Comparison of ENCODE assay signal across 18 cellular contexts in the genomic region with DNA sequence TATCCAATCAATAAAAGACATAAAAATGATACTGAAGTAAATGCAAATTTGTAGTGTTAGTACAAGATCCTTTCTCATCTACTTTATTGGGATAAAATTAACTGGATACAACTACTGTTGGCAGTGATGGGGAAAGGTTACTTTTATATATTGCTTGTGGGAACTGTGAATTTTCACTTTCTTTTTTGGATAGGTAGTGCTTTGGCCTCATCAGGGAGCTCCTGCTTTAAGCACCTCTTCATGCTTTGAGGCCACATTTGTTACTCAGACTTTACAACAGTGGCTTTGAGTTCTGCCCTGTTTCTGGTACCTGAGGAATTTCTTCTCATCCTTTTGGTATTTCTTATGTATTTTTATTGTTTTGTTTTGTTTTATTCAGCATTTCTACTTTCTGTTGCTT.
DNase-seq lines count a peak whose midpoint lies in the region; ATAC-seq, FAIRE-seq and TF ChIP-seq lines count a peak whose summit lies in the region.
"Had no signal": no experiment of that assay in that cellular context is flagged by ENCODE, and none has a peak within 500 bp of the region (broad histone marks: within the 10 kb centered on the region; RNA-seq: fewer than 3 reads in every experiment).

No MANE protein-coding gene starts in this region.

- CTCF ChIA-PET in HepG2 (lab: Yijun Ruan, JAX; ENCODE audit: low intra/inter-chr PET ratio, low total read pairs) = no interaction called here
- CTCF ChIA-PET in activated naive CD4-positive, alpha-beta T cell treated with anti-CD3 and anti-CD28 coated beads for 36 hours (lab: Charles Lee) = no interaction called here

- H3K27me3 ChIP-seq in HepG2 (ENCODE audit: control insufficient read depth in 1 of 2, insufficient read depth in 2 of 2, low read length in 2 of 2) (no peaks in the 10 kb centered on the region), right lobe of liver (no peaks in the 10 kb centered on the region)
- H3K27me3 ChIP-seq: SJCRH30 had no signal

- no peak for TF ChIP-seq RAD21 in HepG2 (CRISPR knock-in tag; IDR thresholded peaks at IDR 0.05)

- POLR2A ChIA-PET in HepG2 (lab: Yijun Ruan, JAX) = no interaction called here

- H3K4me1 ChIP-seq in HepG2 (ENCODE audit: insufficient read depth, low read length) (no peaks in the 10 kb centered on the region), right lobe of liver (no peaks in the 10 kb centered on the region)
- H3K4me1 ChIP-seq: SJCRH30 had no signal

- H3K4me3 ChIP-seq in HepG2 (replicated peaks in 1 of 3; ENCODE audit: insufficient read depth in 1 of 3, low read depth in 2 of 3, low read length in 3 of 3) (no peak overlapping the region), right lobe of liver (no peak overlapping the region)
- H3K4me3 ChIP-seq: SJCRH30 had no signal

- no TSS peak for BruUV-seq in HepG2 (replicated peaks; lab: Mats Ljungman, UMichigan)

- H3K9me3 Mint-ChIP-seq in activated naive CD4-positive, alpha-beta T cell treated with anti-CD3 and anti-CD28 coated beads for 36 hours = no peaks in the 10 kb centered on the region

- DNase-seq in HepG2 (ENCODE audit: low spot score) = no peak
- no peak for DNase-seq in right lobe of liver
- peak; percentile 31 for DNase-seq in M059J (ENCODE audit: low read depth)
- no peak for DNase-seq in hippocampal formation (lab: John Stamatoyannopoulos, UW)
- no peak for DNase-seq in activated naive CD4-positive, alpha-beta T cell treated with anti-CD3 and anti-CD28 coated beads for 36 hours
- no peak for DNase-seq in posterior vena cava (ENCODE audit: low spot score)
- DNase-seq: CD4-positive, alpha-beta memory T cell; DND-41; GF-D8; H7; NCI-H1436 treated with DMSO at 0.1 percent for 48 hours; NCI-H2081; NCI-H345; NCI-H69; SJCRH30 had no signal

- H3K36me3 Mint-ChIP-seq in activated naive CD4-positive, alpha-beta T cell treated with anti-CD3 and anti-CD28 coated beads for 36 hours (ENCODE audit: low read depth) = peaks cover 13% of the 10 kb centered on the region

- FAIRE-seq in HepG2 (lab: Jason Lieb, UNC) = peak; percentile 40

- TF ChIP-seq CTCF in HepG2 (CRISPR knock-in tag; IDR thresholded peaks at IDR 0.05) = no peak
- TF ChIP-seq CTCF in right lobe of liver (IDR thresholded peaks at IDR 0.05) = no peak

- H3K9me3 ChIP-seq in HepG2 (ENCODE audit: low read length) (no peaks in the 10 kb centered on the region), right lobe of liver (no peaks in the 10 kb centered on the region)
- H3K9me3 ChIP-seq: SJCRH30 had no signal

- in situ Hi-C loops in HepG2 (cut with HindIII; ENCODE audit: extremely low pct_ligation_motif_present, low pct_unique_long_range_greater_than_20kb) = no loop called here

- no peaks in the 10 kb centered on the region for H4K20me1 ChIP-seq in HepG2 (ENCODE audit: insufficient read depth, low read length)

- intact Hi-C loops in HepG2 (cut with micrococcal nuclease; ENCODE audit: unreplicated experiment) (loop anchor here (2.0 kb wide), 1 partner anchor 42 kb away; no protein-coding TSS in a partner anchor), right lobe of liver (cut with DNase I) (no loop called here), posterior vena cava (cut with DNase I) (no loop called here)
- intact Hi-C loops in activated naive CD4-positive, alpha-beta T cell treated with anti-CD3 and anti-CD28 coated beads for 36 hours (cut with micrococcal nuclease) = no loop called here

- H3K27ac ChIP-seq in HepG2 (ENCODE audit: extremely low read length, insufficient read depth, low read length) = no peak overlapping the region
- no peak overlapping the region for H3K27ac ChIP-seq in right lobe of liver
- H3K27ac ChIP-seq: RWPE1, SJCRH30 had no signal

- peaks cover 5% of the 10 kb centered on the region for H3K79me2 ChIP-seq in HepG2 (ENCODE audit: insufficient read depth, low read length)

- no peak overlapping the region for H2AFZ ChIP-seq in HepG2 (ENCODE audit: low read length)

- H3K36me3 ChIP-seq in HepG2 (replicated peaks in 1 of 2; ENCODE audit: control insufficient read depth in 1 of 2, insufficient read depth in 2 of 2, low read length in 2 of 2) (no peaks in the 10 kb centered on the region), right lobe of liver (no peaks in the 10 kb centered on the region)

- TF ChIP-seq POLR2A in HepG2 (IDR thresholded peaks at IDR 0.05; ENCODE audit: insufficient read depth in 1 of 2, low read depth in 2 of 2, low read length in 2 of 2) = no peak
- no peak for TF ChIP-seq POLR2A in right lobe of liver (IDR thresholded peaks at IDR 0.05)

- no peaks in the 10 kb centered on the region for H3K27me3 Mint-ChIP-seq in activated naive CD4-positive, alpha-beta T cell treated with anti-CD3 and anti-CD28 coated beads for 36 hours (ENCODE audit: low read depth)
- H3K27me3 Mint-ChIP-seq: B cell; CD4-positive, alpha-beta memory T cell had no signal

- H3K4me1 Mint-ChIP-seq in activated naive CD4-positive, alpha-beta T cell treated with anti-CD3 and anti-CD28 coated beads for 36 hours (ENCODE audit: low read depth) = peaks cover 6% of the 10 kb centered on the region
- H3K4me1 Mint-ChIP-seq: B cell had no signal

- no peak overlapping the region for H3K9ac ChIP-seq in HepG2 (ENCODE audit: insufficient read depth, low read depth, low read length)

- ATAC-seq in HepG2 (no peak), right lobe of liver (no peak), GM18868 (IDR thresholded peaks at IDR 0.05; ENCODE audit: unreplicated experiment) (peak; percentile 55)

- H3K4me2 ChIP-seq in HepG2 (ENCODE audit: low read depth, low read length) = no peak overlapping the region

- no peak for TF ChIP-seq EP300 in HepG2 (IDR thresholded peaks at IDR 0.05; ENCODE audit: low read depth in 2 of 2, low read length in 2 of 2)
- TF ChIP-seq EP300 in HepG2 (CRISPR knock-in tag; IDR thresholded peaks at IDR 0.05; ENCODE audit: borderline replicate concordance) = no peak

- H3K4me3 Mint-ChIP-seq in activated naive CD4-positive, alpha-beta T cell treated with anti-CD3 and anti-CD28 coated beads for 36 hours = no peak overlapping the region
- H3K4me3 Mint-ChIP-seq: B cell; CD4-positive, alpha-beta memory T cell had no signal

- H3K27ac Mint-ChIP-seq in activated naive CD4-positive, alpha-beta T cell treated with anti-CD3 and anti-CD28 coated beads for 36 hours = no peak overlapping the region
- H3K27ac Mint-ChIP-seq: B cell had no signal

TF ChIP-seq in HepG2, 621 proteins besides CTCF, POLR2A, EP300 and RAD21:
- TF ChIP-seq ZNF264 (CRISPR knock-in tag; IDR thresholded peaks at IDR 0.05) (no peak), ZFAT (CRISPR knock-in tag; conservative IDR thresholded peaks at IDR 0.05) (no peak), EEA1 (CRISPR knock-in tag; IDR thresholded peaks at IDR 0.05; ENCODE audit: borderline replicate concordance) (no peak), POLR2AphosphoS5 (IDR thresholded peaks at IDR 0.05; ENCODE audit: low read depth, low read length) (no peak), YEATS4 (CRISPR knock-in tag; IDR thresholded peaks at IDR 0.05; ENCODE audit: borderline replicate concordance) (no peak), ZNF772 (CRISPR knock-in tag; IDR thresholded peaks at IDR 0.05) (no peak), CAMTA2 (CRISPR knock-in tag; IDR thresholded peaks at IDR 0.05; ENCODE audit: borderline replicate concordance) (no peak), GPN1 (CRISPR knock-in tag; IDR thresholded peaks at IDR 0.05; ENCODE audit: borderline replicate concordance) (no peak), ETV6 (CRISPR knock-in tag; conservative IDR thresholded peaks at IDR 0.05) (no peak), SOX6 (IDR thresholded peaks at IDR 0.05) (no peak), SOX6 (CRISPR knock-in tag; IDR thresholded peaks at IDR 0.05) (no peak), ZNF770 (CRISPR knock-in tag; IDR thresholded peaks at IDR 0.05) (no peak), ZNF263 (CRISPR knock-in tag; IDR thresholded peaks at IDR 0.05) (no peak), ZSCAN12 (CRISPR knock-in tag; IDR thresholded peaks at IDR 0.05) (no peak), SP2 (CRISPR knock-in tag; IDR thresholded peaks at IDR 0.05) (no peak), TMF1 (CRISPR knock-in tag; IDR thresholded peaks at IDR 0.05; ENCODE audit: low read depth) (no peak), SRSF9 (IDR thresholded peaks at IDR 0.05; ENCODE audit: borderline replicate concordance, insufficient read depth, low read depth, low read length, poor library complexity, severe bottlenecking) (no peak), ZNF883 (CRISPR knock-in tag; IDR thresholded peaks at IDR 0.05; ENCODE audit: not compliant biosample characterization) (no peak)
- TF ChIP-seq, protein P1, sequence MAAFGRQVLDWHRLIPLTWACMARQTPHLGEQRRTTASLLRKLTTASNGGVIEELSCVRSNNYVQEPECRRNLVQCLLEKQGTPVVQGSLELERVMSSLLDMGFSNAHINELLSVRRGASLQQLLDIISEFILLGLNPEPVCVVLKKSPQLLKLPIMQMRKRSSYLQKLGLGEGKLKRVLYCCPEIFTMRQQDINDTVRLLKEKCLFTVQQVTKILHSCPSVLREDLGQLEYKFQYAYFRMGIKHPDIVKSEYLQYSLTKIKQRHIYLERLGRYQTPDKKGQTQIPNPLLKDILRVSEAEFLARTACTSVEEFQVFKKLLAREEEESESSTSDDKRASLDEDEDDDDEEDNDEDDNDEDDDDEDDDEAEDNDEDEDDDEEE (CRISPR knock-in tag; IDR thresholded peaks at IDR 0.05) = no peak
- TF ChIP-seq, protein P2, sequence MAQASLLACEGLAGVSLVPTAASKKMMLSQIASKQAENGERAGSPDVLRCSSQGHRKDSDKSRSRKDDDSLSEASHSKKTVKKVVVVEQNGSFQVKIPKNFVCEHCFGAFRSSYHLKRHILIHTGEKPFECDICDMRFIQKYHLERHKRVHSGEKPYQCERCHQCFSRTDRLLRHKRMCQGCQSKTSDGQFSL (CRISPR knock-in tag; IDR thresholded peaks at IDR 0.05) = no peak
TF ChIP-seq in HepG2: peak in this region for 0.
